Comparison of ENCODE assay signal across 19 cellular contexts in genomic region chr2:119169717-119170116, GRCh38. TPM values are rescaled to one million over a fixed set of nuclear protein-coding genes. Genes with fewer than 3 reads are reported as not detected.
DNase-seq lines count a peak whose midpoint lies in the region; ATAC-seq and TF ChIP-seq lines count a peak whose summit lies in the region.
"Had no signal": no experiment of that assay in that cellular context is flagged by ENCODE, and none has a peak within 500 bp of the region (broad histone marks: within the 10 kb centered on the region; RNA-seq: fewer than 3 reads in every experiment).

No MANE protein-coding gene starts in this region.

- H3K4me3 Mint-ChIP-seq in GM23338 (no peak overlapping the region), endothelial cell (ENCODE audit: unreplicated experiment) (no peak overlapping the region)
- H3K4me3 Mint-ChIP-seq: CD4-positive, alpha-beta T cell; CD8-positive, alpha-beta T cell had no signal

- H2AK5ac ChIP-seq in mesendoderm (ENCODE audit: low read length), result no peak overlapping the region

- H3K4me1 ChIP-seq in GM23338 (ENCODE audit: insufficient read depth), result no peaks in the 10 kb centered on the region; the same call in 1 of the 2 replicates
- H3K4me1 ChIP-seq in Loucy (ENCODE audit: insufficient read depth, low read length, poor library complexity, severe bottlenecking), result no peaks in the 10 kb centered on the region
- H3K4me1 ChIP-seq in mesendoderm (ENCODE audit: control insufficient read depth, low read depth, low read length), result no peaks in the 10 kb centered on the region
- H3K4me1 ChIP-seq in BE2C, result no peaks in the 10 kb centered on the region
- H3K4me1 ChIP-seq: BLaER1 treated with 17β-estradiol and CSF1 and Interleukin-3, amounts not matched to agents 10 nM and 100 nM; Caco-2 had no signal

- H3K9me2 ChIP-seq in GM23338 (ENCODE audit: insufficient read depth), result no peaks in the 10 kb centered on the region
- no peaks in the 10 kb centered on the region for H3K9me2 ChIP-seq in Loucy (replicated peaks; ENCODE audit: low read depth, low read length)

- no CpG with 5 or more reads among the region's 10 CpGs for WGBS in mesendoderm (ENCODE audit: extremely low coverage, insufficient coverage, low lambda C conversion rate)

- H3K27me3 ChIP-seq in GM23338 (ENCODE audit: insufficient read depth), result no peaks in the 10 kb centered on the region
- no peaks in the 10 kb centered on the region for H3K27me3 ChIP-seq in Loucy (ENCODE audit: insufficient read depth, low read length, poor library complexity, severe bottlenecking)
- no peaks in the 10 kb centered on the region for H3K27me3 ChIP-seq in mesendoderm (ENCODE audit: insufficient read depth, low read length, poor library complexity)
- H3K27me3 ChIP-seq in BE2C, result no peaks in the 10 kb centered on the region
- H3K27me3 ChIP-seq: BLaER1 treated with 17β-estradiol and CSF1 and Interleukin-3, amounts not matched to agents 10 nM and 100 nM had no signal

- H4K8ac ChIP-seq in mesendoderm (ENCODE audit: low read depth, low read length), result no peak overlapping the region

- H3K4me2 ChIP-seq in GM23338 (no peak overlapping the region), Loucy (ENCODE audit: low read depth, low read length, poor library complexity, severe bottlenecking) (no peak overlapping the region), mesendoderm (ENCODE audit: low read length) (no peak overlapping the region)
- H3K4me2 ChIP-seq: BLaER1 treated with 17β-estradiol and CSF1 and Interleukin-3, amounts not matched to agents 10 nM and 100 nM had no signal

- H3K79me1 ChIP-seq in mesendoderm (ENCODE audit: low read length), result no peaks in the 10 kb centered on the region

- H2BK5ac ChIP-seq in mesendoderm (ENCODE audit: low read length), result no peak overlapping the region

- H3K27ac Mint-ChIP-seq in GM23338 (no peak overlapping the region), endothelial cell (ENCODE audit: unreplicated experiment) (no peak overlapping the region)
- H3K27ac Mint-ChIP-seq: CD4-positive, alpha-beta T cell; CD8-positive, alpha-beta T cell had no signal

- H2BK15ac ChIP-seq in mesendoderm (replicated peaks; ENCODE audit: low read depth), result no peak overlapping the region

- TF ChIP-seq CTCF in GM23338 (conservative IDR thresholded peaks at IDR 0.05; ENCODE audit: low read depth in 2 of 2) (peak; percentile 49 to 56), Loucy (conservative IDR thresholded peaks at IDR 0.05; ENCODE audit: low read length) (peak; percentile 31; the same call in 1 of the 2 replicates), endothelial cell (IDR thresholded peaks at IDR 0.05; ENCODE audit: unreplicated experiment) (peak; percentile 36), BE2C (IDR thresholded peaks at IDR 0.05; ENCODE audit: low read depth, low read length) (no peak)

- H3K9me3 ChIP-seq in Loucy (ENCODE audit: insufficient read depth, low read depth, low read length) (no peaks in the 10 kb centered on the region), BE2C (no peaks in the 10 kb centered on the region)
- H3K9me3 ChIP-seq: BLaER1 treated with 17β-estradiol and CSF1 and Interleukin-3, amounts not matched to agents 10 nM and 100 nM; Caco-2 had no signal

- peaks cover 11% of the 10 kb centered on the region for H3K27me3 Mint-ChIP-seq in GM23338 (ENCODE audit: insufficient read depth, low read depth, poor library complexity)
- H3K27me3 Mint-ChIP-seq in endothelial cell (ENCODE audit: unreplicated experiment), result peaks cover 2% of the 10 kb centered on the region

- H3K27ac ChIP-seq in GM23338 (ENCODE audit: low read depth) (no peak overlapping the region), mesendoderm (ENCODE audit: low read depth, low read length) (no peak overlapping the region)
- H3K27ac ChIP-seq: BLaER1 treated with 17β-estradiol and CSF1 and Interleukin-3, amounts not matched to agents 10 nM and 100 nM; C4-2B had no signal

- H2BK120ac ChIP-seq in mesendoderm (ENCODE audit: low read depth, low read length), result no peak overlapping the region

- no peak overlapping the region for H3K9ac ChIP-seq in Loucy (ENCODE audit: low read depth, low read length, poor library complexity, severe bottlenecking)
- H3K9ac ChIP-seq in mesendoderm (ENCODE audit: low read length), result no peak overlapping the region
- H3K9ac ChIP-seq: BLaER1 treated with 17β-estradiol and CSF1 and Interleukin-3, amounts not matched to agents 10 nM and 100 nM had no signal

- no peak overlapping the region for H3K23ac ChIP-seq in mesendoderm (ENCODE audit: low read length)

- ATAC-seq in GM23338, result peak; percentile 62
- ATAC-seq: CD8-positive, alpha-beta T cell had no signal

- H3K36me3 Mint-ChIP-seq in GM23338 (ENCODE audit: low read depth) (peaks cover 3% of the 10 kb centered on the region; the same call in 2 of the 3 replicates), endothelial cell (ENCODE audit: low read depth, unreplicated experiment) (no peaks in the 10 kb centered on the region)
- H3K36me3 Mint-ChIP-seq: CD8-positive, alpha-beta T cell had no signal

- no peak overlapping the region for H4K5ac ChIP-seq in mesendoderm (ENCODE audit: low read length)

- H3K9me3 Mint-ChIP-seq in GM23338 (peaks cover 3% of the 10 kb centered on the region), endothelial cell (ENCODE audit: unreplicated experiment) (no peaks in the 10 kb centered on the region)
- H3K9me3 Mint-ChIP-seq: CD4-positive, alpha-beta T cell; CD8-positive, alpha-beta T cell had no signal

- H3F3A ChIP-seq in GM23338 (replicated peaks; ENCODE audit: low read depth) (no peaks in the 10 kb centered on the region), Loucy (ENCODE audit: low read depth) (no peaks in the 10 kb centered on the region)

- H3K18ac ChIP-seq in mesendoderm (ENCODE audit: low read length), result no peak overlapping the region

- H2AFZ ChIP-seq in GM23338 (no peak overlapping the region), Loucy (ENCODE audit: low read length) (no peak overlapping the region)

- H3K4ac ChIP-seq in mesendoderm (ENCODE audit: low read depth, low read length), result no peak overlapping the region

- H4K20me1 ChIP-seq in GM23338 (replicated peaks; ENCODE audit: insufficient read depth) (no peaks in the 10 kb centered on the region), Loucy (ENCODE audit: insufficient read depth, low read length, poor library complexity, severe bottlenecking) (no peaks in the 10 kb centered on the region)

- H3K56ac ChIP-seq in mesendoderm (ENCODE audit: low read length), result no peak overlapping the region

- H3K4me3 ChIP-seq in GM23338, result no peak overlapping the region
- no peak overlapping the region for H3K4me3 ChIP-seq in Loucy (ENCODE audit: low read length, poor library complexity, severe bottlenecking)
- H3K4me3 ChIP-seq in mesendoderm (ENCODE audit: low read length), result no peak overlapping the region
- no peak overlapping the region for H3K4me3 ChIP-seq in BE2C (ENCODE audit: low read depth, low read length)
- H3K4me3 ChIP-seq: BLaER1 treated with 17β-estradiol and CSF1 and Interleukin-3, amounts not matched to agents 10 nM and 100 nM had no signal

- H3K36me3 ChIP-seq in GM23338 (ENCODE audit: insufficient read depth) (no peaks in the 10 kb centered on the region), Loucy (ENCODE audit: insufficient read depth, low read length) (no peaks in the 10 kb centered on the region), mesendoderm (ENCODE audit: control insufficient read depth, insufficient read depth, low read length) (no peaks in the 10 kb centered on the region), BE2C (no peaks in the 10 kb centered on the region)
- H3K36me3 ChIP-seq: BLaER1 treated with 17β-estradiol and CSF1 and Interleukin-3, amounts not matched to agents 10 nM and 100 nM had no signal

- H3K79me2 ChIP-seq in GM23338 (replicated peaks; ENCODE audit: insufficient read depth) (no peaks in the 10 kb centered on the region), Loucy (ENCODE audit: insufficient read depth, low read length) (no peaks in the 10 kb centered on the region), mesendoderm (ENCODE audit: control insufficient read depth, insufficient read depth, low read length) (no peaks in the 10 kb centered on the region)

- DNase-seq in GM23338 (ENCODE audit: low spot score), result peak; percentile 65
- DNase-seq in endothelial cell (ENCODE audit: low spot score), result no peak
- peak; percentile 21 for DNase-seq in mesendoderm
- no peak for DNase-seq in BE2C
- DNase-seq in NCI-H446 treated with DMSO at 0.1 percent for 48 hours (lab: John Stamatoyannopoulos, UW), result no peak
- DNase-seq in effector CD4-positive, alpha-beta T cell, result no peak
- DNase-seq: 8988T; ACHN; Caco-2; Calu3; CD4-positive, alpha-beta T cell; CD8-positive, alpha-beta T cell; DMS79 treated with DMSO at 0.1 percent for 48 hours; GF-D8 had no signal

- H3K4me1 Mint-ChIP-seq in GM23338 (peaks cover 4% of the 10 kb centered on the region; the same call in 2 of the 3 replicates), endothelial cell (ENCODE audit: unreplicated experiment) (peaks cover 11% of the 10 kb centered on the region)

TF ChIP-seq in GM23338, 12 proteins besides CTCF, POLR2A, EP300 and RAD21:
- TF ChIP-seq CREB1 (CRISPR knock-in tag; IDR thresholded peaks at IDR 0.05; ENCODE audit: low read depth) (0 out of 2 replicates have a peak, but pooled peaks have one; percentile 14), POLR2AphosphoS5 (IDR thresholded peaks at IDR 0.05; ENCODE audit: low read depth) (no peak)
TF ChIP-seq in GM23338: peak in this region for 1.

RNA-seq across cellular contexts. Expression of gene C1QL2, which starts 11.2 kb away (rescaled TPM):
- total RNA-seq in GM23338 (2014; rRNA removed; shearing (Covaris generic)), result 0.69 and 1.2 TPM in 2 replicates
- polyA plus RNA-seq in GM23338 (2016; fragmentation: Nextera tagmentation; extraction: Ambion mirVana), result 0.56 and 0.87 TPM in 2 replicates
- total RNA-seq in endothelial cell (ENCODE audit: unreplicated experiment), result not detected
- 0.22 TPM for polyA plus RNA-seq in mesendoderm (2013, experiment 1 of 2)
- polyA plus RNA-seq in mesendoderm (2013, experiment 2 of 2), result 0.21 TPM
- not detected for polyA plus RNA-seq in BE2C (2012; ENCODE audit: insufficient read depth, insufficient read length, low read depth)
- total RNA-seq: Caco-2; Calu3; CD4-positive, alpha-beta T cell; CD8-positive, alpha-beta T cell had no signal
- polyA plus RNA-seq: AG04450, BJ had no signal

RNA-seq across cellular contexts. Expression of gene STEAP3, which starts 53.9 kb away (rescaled TPM):
- total RNA-seq in GM23338 (2014; rRNA removed; shearing (Covaris generic)), result 18.2 and 27.3 TPM in 2 replicates
- 7.5 and 8.6 TPM in 2 replicates for polyA plus RNA-seq in GM23338 (2016; fragmentation: Nextera tagmentation; extraction: Ambion mirVana)
- total RNA-seq in endothelial cell (ENCODE audit: unreplicated experiment), result 17.9 TPM
- 13.7 TPM for polyA plus RNA-seq in mesendoderm (2013, experiment 1 of 2)
- polyA plus RNA-seq in mesendoderm (2013, experiment 2 of 2), result 12.8 TPM
- 8.5 TPM for polyA plus RNA-seq in BE2C (2012; ENCODE audit: insufficient read depth, insufficient read length, low read depth)
- total RNA-seq: CD4-positive, alpha-beta T cell; CD8-positive, alpha-beta T cell had no signal

Comparison
In these comparisons a context has a peak if more than half of its experiments do, and no peak if none do; other contexts are left out.
1. DNase-seq: peak in GM23338 (single experiment) and mesendoderm (single experiment); none in endothelial cell (single experiment), BE2C (single experiment), NCI-H446 treated with DMSO at 0.1 percent for 48 hours (single experiment) and effector CD4-positive, alpha-beta T cell (single experiment).